In the genomic region with DNA sequence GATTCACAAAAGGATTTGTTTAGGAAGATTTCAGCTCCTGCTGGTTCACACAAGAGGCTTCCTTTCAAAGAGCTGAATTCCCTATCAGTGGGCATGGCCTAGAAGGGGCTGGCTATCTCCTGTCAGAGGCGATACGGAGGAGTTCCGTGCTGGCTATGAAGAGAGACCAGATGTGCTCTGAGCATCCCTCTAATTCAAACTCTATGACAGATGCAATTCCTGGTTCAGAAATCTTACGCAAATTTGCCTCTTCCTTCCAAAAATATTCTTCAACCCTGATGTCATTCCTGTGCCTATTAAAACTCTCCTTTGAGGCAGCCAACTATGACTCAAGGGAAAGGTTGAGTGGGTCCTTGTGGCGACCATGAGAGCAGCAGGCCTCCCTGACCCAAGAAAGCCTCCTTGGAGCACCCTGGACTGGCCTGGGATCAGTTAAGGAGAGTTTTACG, we compare ENCODE assay signal across 21 cellular contexts.
DNase-seq lines count a peak whose midpoint lies in the region; ATAC-seq, FAIRE-seq and TF ChIP-seq lines count a peak whose summit lies in the region.
"Had no signal": no experiment of that assay in that cellular context is flagged by ENCODE, and none has a peak within 500 bp of the region (broad histone marks: within the 10 kb centered on the region; RNA-seq: fewer than 3 reads in every experiment).

No MANE protein-coding gene starts in this region.

- intact Hi-C loops in upper lobe of right lung (cut with DNase I): no loop called here
- intact Hi-C loops in kidney (cut with DNase I): no loop called here

- H3K4me3 ChIP-seq in Loucy (ENCODE audit: low read length, poor library complexity, severe bottlenecking): no peak overlapping the region
- no peak overlapping the region for H3K4me3 ChIP-seq in fibroblast of mammary gland (ENCODE audit: control insufficient read depth, low read depth, low read length)
- no peak overlapping the region for H3K4me3 ChIP-seq in mesenchymal stem cell (ENCODE audit: insufficient read depth in 1 of 2, low read depth in 1 of 2, low read length in 2 of 2)
- no peak overlapping the region for H3K4me3 ChIP-seq in upper lobe of right lung
- no peak overlapping the region for H3K4me3 ChIP-seq in kidney (ENCODE audit: low read length in 2 of 2)
- H3K4me3 ChIP-seq: esophagus muscularis mucosa, SJCRH30 had no signal

- H3K9ac ChIP-seq in Loucy (ENCODE audit: low read depth, low read length, poor library complexity, severe bottlenecking) (no peak overlapping the region), mesenchymal stem cell (ENCODE audit: low read length) (no peak overlapping the region), kidney (ENCODE audit: low read length in 2 of 2) (no peak overlapping the region)

- no peak overlapping the region for H4K8ac ChIP-seq in mesenchymal stem cell (ENCODE audit: low read length)

- no peaks in the 10 kb centered on the region for H3K36me3 ChIP-seq in Loucy (ENCODE audit: insufficient read depth, low read length)
- H3K36me3 ChIP-seq in mesenchymal stem cell (ENCODE audit: control insufficient read depth in 1 of 2, insufficient read depth in 2 of 2, low read depth in 1 of 2, low read length in 2 of 2): no peaks in the 10 kb centered on the region
- no peaks in the 10 kb centered on the region for H3K36me3 ChIP-seq in upper lobe of right lung
- no peaks in the 10 kb centered on the region for H3K36me3 ChIP-seq in kidney (ENCODE audit: control insufficient read depth in 1 of 2, insufficient read depth in 2 of 2, low read length in 2 of 2)
- H3K36me3 ChIP-seq: esophagus muscularis mucosa, SJCRH30 had no signal

- no peak overlapping the region for H3K18ac ChIP-seq in mesenchymal stem cell (ENCODE audit: low read depth in 1 of 2, low read length in 2 of 2)

- no peak overlapping the region for H3K4ac ChIP-seq in mesenchymal stem cell (ENCODE audit: low read depth in 1 of 2, low read length in 2 of 2)

- peak overlapping the region; percentile 52 for H3K4me2 ChIP-seq in Loucy (ENCODE audit: low read depth, low read length, poor library complexity, severe bottlenecking)
- no peak overlapping the region for H3K4me2 ChIP-seq in mesenchymal stem cell (ENCODE audit: low read length, poor library complexity, severe bottlenecking)

- no peak overlapping the region for H2AFZ ChIP-seq in Loucy (ENCODE audit: low read length)
- no peak overlapping the region for H2AFZ ChIP-seq in mesenchymal stem cell (ENCODE audit: low read depth, low read length)

- TF ChIP-seq CTCF in Loucy (conservative IDR thresholded peaks at IDR 0.05; ENCODE audit: low read length): no peak
- TF ChIP-seq CTCF in fibroblast of mammary gland (conservative IDR thresholded peaks at IDR 0.05; ENCODE audit: control insufficient read depth, insufficient read depth, low read depth, low read length): no peak
- no peak for TF ChIP-seq CTCF in upper lobe of right lung (IDR thresholded peaks at IDR 0.05)
- TF ChIP-seq CTCF in kidney (IDR thresholded peaks at IDR 0.05; ENCODE audit: borderline replicate concordance, extremely low read depth, insufficient read depth): no peak

- no peaks in the 10 kb centered on the region for H3K79me1 ChIP-seq in mesenchymal stem cell (replicated peaks; ENCODE audit: low read length, poor library complexity, severe bottlenecking)

- H4K20me1 ChIP-seq in Loucy (ENCODE audit: insufficient read depth, low read length, poor library complexity, severe bottlenecking): no peaks in the 10 kb centered on the region

- H3K4me1 ChIP-seq in Loucy (ENCODE audit: insufficient read depth, low read length, poor library complexity, severe bottlenecking): peaks cover 25% of the 10 kb centered on the region
- no peaks in the 10 kb centered on the region for H3K4me1 ChIP-seq in mesenchymal stem cell (ENCODE audit: control insufficient read depth, insufficient read depth, low read depth, low read length)
- H3K4me1 ChIP-seq in upper lobe of right lung: no peaks in the 10 kb centered on the region
- peaks cover 0 to 3% of the 10 kb centered on the region in 2 donors for H3K4me1 ChIP-seq in kidney (ENCODE audit: control insufficient read depth in 1 of 2, insufficient read depth in 1 of 2, low read depth in 1 of 2, low read length in 2 of 2)
- H3K4me1 ChIP-seq: SJCRH30 had no signal

- H2BK15ac ChIP-seq in mesenchymal stem cell (ENCODE audit: low read depth, poor library complexity, severe bottlenecking): no peak overlapping the region

- no peak for FAIRE-seq in kidney (lab: Jason Lieb, UNC)
- FAIRE-seq: islet of Langerhans had no signal

- no peaks in the 10 kb centered on the region for H3K27me3 ChIP-seq in Loucy (ENCODE audit: insufficient read depth, low read length, poor library complexity, severe bottlenecking)
- H3K27me3 ChIP-seq in mesenchymal stem cell (ENCODE audit: control insufficient read depth in 1 of 2, insufficient read depth in 1 of 2, low read length in 2 of 2): peaks cover 46 to 81% of the 10 kb centered on the region in 2 experiments
- H3K27me3 ChIP-seq in upper lobe of right lung: no peaks in the 10 kb centered on the region
- H3K27me3 ChIP-seq: esophagus muscularis mucosa, SJCRH30 had no signal

- H4K91ac ChIP-seq in mesenchymal stem cell (ENCODE audit: low read length): no peak overlapping the region

- no peaks in the 10 kb centered on the region for H3K79me2 ChIP-seq in Loucy (ENCODE audit: insufficient read depth, low read length)

- no peak overlapping the region for H2BK120ac ChIP-seq in mesenchymal stem cell (ENCODE audit: low read depth, low read length)

- H2AK5ac ChIP-seq in mesenchymal stem cell (ENCODE audit: low read length, severe bottlenecking): no peak overlapping the region

- no peak overlapping the region for H3K27ac ChIP-seq in mesenchymal stem cell (ENCODE audit: low read length, poor library complexity, severe bottlenecking)
- H3K27ac ChIP-seq in upper lobe of right lung: peak overlapping the region; percentile 6
- H3K27ac ChIP-seq in kidney (ENCODE audit: low read depth in 2 of 2, low read length in 2 of 2): no peak overlapping the region
- H3K27ac ChIP-seq: esophagus muscularis mucosa, HL-60, SJCRH30 had no signal

- H3K14ac ChIP-seq in mesenchymal stem cell (ENCODE audit: low read length in 2 of 2): no peak overlapping the region

- H2BK12ac ChIP-seq in mesenchymal stem cell (ENCODE audit: low read length in 2 of 2): no peak overlapping the region

- 63% methylated on average over 6 of the region's 6 CpGs for WGBS in mesenchymal stem cell

- H3F3A ChIP-seq in Loucy (ENCODE audit: low read depth): no peaks in the 10 kb centered on the region

- H3K9me3 ChIP-seq in Loucy (ENCODE audit: insufficient read depth, low read depth, low read length) (no peaks in the 10 kb centered on the region), mesenchymal stem cell (ENCODE audit: control insufficient read depth, low read length) (no peaks in the 10 kb centered on the region), upper lobe of right lung (no peaks in the 10 kb centered on the region), kidney (ENCODE audit: control insufficient read depth in 1 of 2, low read length in 2 of 2) (no peaks in the 10 kb centered on the region)
- H3K9me3 ChIP-seq: Caco-2, esophagus muscularis mucosa, SJCRH30 had no signal

- no peak overlapping the region for H3K23ac ChIP-seq in mesenchymal stem cell (ENCODE audit: low read length in 2 of 2)

- no peaks in the 10 kb centered on the region for H3K9me2 ChIP-seq in Loucy (replicated peaks; ENCODE audit: low read depth, low read length)

- DNase-seq in fibroblast of mammary gland (ENCODE audit: low read depth): peak; percentile 31
- DNase-seq in mesenchymal stem cell: peak; percentile 41
- DNase-seq in upper lobe of right lung: no peak
- no peak for DNase-seq in activated T-cell treated with anti-CD3 and anti-CD28 coated beads, Interleukin-2, amount 50 U/mL, for 48 hours
- DNase-seq in activated CD4-positive, alpha-beta T cell treated with anti-CD3 and anti-CD28 coated beads for 4 hours: no peak
- no peak for DNase-seq in kidney
- DNase-seq: activated CD4-positive, alpha-beta T cell treated with anti-CD3 and anti-CD28 coated beads, Interleukin-2, amount 50 U/mL, for 4 hours; activated naive CD4-positive, alpha-beta T cell treated with anti-CD3 and anti-CD28 coated beads, Interleukin-2, amount 10 ng/mL, durations not matched to agents 7 days and 5 days; anterior cingulate cortex; Caco-2; cerebellar nuclear complex; effector CD4-positive, alpha-beta T cell; IMR-90; NCI-H187; NCI-H2227 treated with DMSO at 0.1 percent for 48 hours; PC-3; SJCRH30 had no signal

- H2BK5ac ChIP-seq in mesenchymal stem cell (ENCODE audit: low read depth, low read length, poor library complexity, severe bottlenecking): no peak overlapping the region

- ATAC-seq in upper lobe of right lung: peak; percentile 58

Comparison
In these comparisons a context has a peak if more than half of its experiments do, and no peak if none do; other contexts are left out.
1. DNase-seq: peak in fibroblast of mammary gland (single experiment) and mesenchymal stem cell (single experiment); none in upper lobe of right lung (single experiment), activated T-cell treated with anti-CD3 and anti-CD28 coated beads, Interleukin-2, amount 50 U/mL, for 48 hours (0 of 2), activated CD4-positive, alpha-beta T cell treated with anti-CD3 and anti-CD28 coated beads for 4 hours (0 of 2) and kidney (single experiment).